ENCODE assay signal across 19 cellular contexts in the genomic region with DNA sequence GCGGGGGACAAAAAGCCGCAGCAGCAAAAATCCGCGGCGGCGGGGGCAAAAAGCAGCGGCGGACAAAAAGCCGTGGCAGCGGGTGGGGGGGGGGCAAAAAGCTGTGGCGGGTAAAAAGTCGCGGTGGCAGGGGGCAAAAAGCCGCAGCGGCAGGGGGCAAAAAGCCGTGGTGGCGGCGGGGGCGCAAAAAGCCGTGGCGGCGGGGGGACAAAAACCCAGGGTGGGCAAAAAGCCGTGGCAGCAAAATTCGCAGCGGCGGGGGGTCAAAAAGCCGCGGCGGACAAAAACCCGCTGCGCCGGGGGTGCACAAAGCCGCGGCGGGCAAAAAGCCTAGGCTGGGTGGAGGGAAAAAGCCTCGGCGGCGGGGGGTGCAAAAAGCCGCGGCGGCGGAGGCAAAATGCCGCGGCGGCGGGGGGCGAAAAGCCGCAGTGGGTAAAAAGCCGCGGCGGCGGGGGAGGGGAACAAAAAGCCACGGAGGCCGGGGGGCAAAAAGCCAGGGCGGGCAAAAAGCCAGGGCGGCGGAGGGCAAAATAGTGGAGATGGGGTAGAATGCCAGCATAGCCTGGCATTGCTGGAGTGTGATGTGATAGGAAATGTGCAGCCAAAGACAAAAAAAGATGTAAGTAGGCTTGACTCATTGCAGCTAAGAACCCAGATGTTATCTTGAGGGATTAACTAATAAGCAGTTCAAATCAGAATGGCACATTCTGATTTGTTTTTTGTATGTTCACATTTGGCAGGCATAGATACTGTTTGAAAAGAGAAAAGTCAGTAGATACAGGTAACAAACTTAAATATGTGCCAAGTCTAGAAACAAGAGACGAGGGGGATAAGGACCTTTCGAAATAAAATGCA.
DNase-seq lines count a peak whose midpoint lies in the region; ATAC-seq, FAIRE-seq and TF ChIP-seq lines count a peak whose summit lies in the region.
"Had no signal": no experiment of that assay in that cellular context is flagged by ENCODE, and none has a peak within 500 bp of the region (broad histone marks: within the 10 kb centered on the region; RNA-seq: fewer than 3 reads in every experiment).

No MANE protein-coding gene starts in this region.

- H3K27ac ChIP-seq in right cardiac atrium (ENCODE audit: low read length), result no peak overlapping the region
- H3K27ac ChIP-seq: neutrophil, skin epidermis had no signal

- H3K4me1 Mint-ChIP-seq in natural killer cell (peaks cover 7 to 13% of the 10 kb centered on the region in 2 donors), osteocyte (ENCODE audit: unreplicated experiment) (no peaks in the 10 kb centered on the region)
- H3K4me1 Mint-ChIP-seq in natural killer cell treated with Interleukin-12 subunit alpha and Interleukin-12 subunit beta and Interleukin-15 and Interleukin-18, amount 100 ng/mL, for 72 hours (ENCODE audit: low read depth in 2 of 2), result peaks cover 0 to 8% of the 10 kb centered on the region in 2 donors
- no peaks in the 10 kb centered on the region for H3K4me1 Mint-ChIP-seq in activated CD8-positive, alpha-beta memory T cell treated with anti-CD3 and anti-CD28 coated beads, Interleukin-2, amount 10 ng/mL, durations not matched to agents 7 days and 5 days
- H3K4me1 Mint-ChIP-seq: activated B cell treated with CpG ODN at 0.5 μM for 24 hours; activated T-helper 17 cell treated with anti-CD3 and anti-CD28 coated beads, Interleukin-2, amount 50 U/mL, for 72 hours; CD8-positive, alpha-beta memory T cell had no signal

- FAIRE-seq in HTR-8/SVneo (lab: Jason Lieb, UNC), result no peak

- WGBS in right cardiac atrium, result 10% methylated on average over 59 of the region's 59 CpGs

- TF ChIP-seq CTCF in natural killer cell (IDR thresholded peaks at IDR 0.05) (no peak), osteocyte (IDR thresholded peaks at IDR 0.05) (no peak)

- no peaks in the 10 kb centered on the region for H3K4me1 ChIP-seq in right cardiac atrium (ENCODE audit: control insufficient read depth, insufficient read depth, low read length)
- H3K4me1 ChIP-seq: HAP-1 had no signal

- H3K27ac Mint-ChIP-seq in natural killer cell (no peak overlapping the region), osteocyte (ENCODE audit: unreplicated experiment) (no peak overlapping the region)
- H3K27ac Mint-ChIP-seq in natural killer cell treated with Interleukin-12 subunit alpha and Interleukin-12 subunit beta and Interleukin-15 and Interleukin-18, amount 100 ng/mL, for 72 hours, result no peak overlapping the region
- H3K27ac Mint-ChIP-seq in activated CD8-positive, alpha-beta memory T cell treated with anti-CD3 and anti-CD28 coated beads, Interleukin-2, amount 10 ng/mL, durations not matched to agents 7 days and 5 days, result no peak overlapping the region
- H3K27ac Mint-ChIP-seq: activated B cell treated with CpG ODN at 0.5 μM for 24 hours; activated T-helper 17 cell treated with anti-CD3 and anti-CD28 coated beads, Interleukin-2, amount 50 U/mL, for 72 hours; CD8-positive, alpha-beta memory T cell had no signal

- peaks cover 7 to 8% of the 10 kb centered on the region in 2 donors for H3K9me3 Mint-ChIP-seq in natural killer cell
- H3K9me3 Mint-ChIP-seq in natural killer cell treated with Interleukin-12 subunit alpha and Interleukin-12 subunit beta and Interleukin-15 and Interleukin-18, amount 100 ng/mL, for 72 hours, result peaks cover 7% of the 10 kb centered on the region
- H3K9me3 Mint-ChIP-seq in osteocyte (ENCODE audit: unreplicated experiment), result peaks cover 49% of the 10 kb centered on the region
- H3K9me3 Mint-ChIP-seq in activated CD8-positive, alpha-beta memory T cell treated with anti-CD3 and anti-CD28 coated beads, Interleukin-2, amount 10 ng/mL, durations not matched to agents 7 days and 5 days (ENCODE audit: low read depth), result peaks cover 17% of the 10 kb centered on the region

- H3K4me3 Mint-ChIP-seq in natural killer cell, result peak overlapping the region; percentile 68
- H3K4me3 Mint-ChIP-seq in natural killer cell treated with Interleukin-12 subunit alpha and Interleukin-12 subunit beta and Interleukin-15 and Interleukin-18, amount 100 ng/mL, for 72 hours, result no peak overlapping the region
- H3K4me3 Mint-ChIP-seq in osteocyte (ENCODE audit: unreplicated experiment), result no peak overlapping the region
- H3K4me3 Mint-ChIP-seq in activated CD8-positive, alpha-beta memory T cell treated with anti-CD3 and anti-CD28 coated beads, Interleukin-2, amount 10 ng/mL, durations not matched to agents 7 days and 5 days, result no peak overlapping the region
- H3K4me3 Mint-ChIP-seq: activated B cell treated with CpG ODN at 0.5 μM for 24 hours; activated T-helper 17 cell treated with anti-CD3 and anti-CD28 coated beads, Interleukin-2, amount 50 U/mL, for 72 hours; CD8-positive, alpha-beta memory T cell had no signal

- H3K36me3 Mint-ChIP-seq in natural killer cell (peaks cover 7% of the 10 kb centered on the region), osteocyte (ENCODE audit: unreplicated experiment) (peaks cover 3% of the 10 kb centered on the region)
- no peaks in the 10 kb centered on the region for H3K36me3 Mint-ChIP-seq in natural killer cell treated with Interleukin-12 subunit alpha and Interleukin-12 subunit beta and Interleukin-15 and Interleukin-18, amount 100 ng/mL, for 72 hours
- no peaks in the 10 kb centered on the region for H3K36me3 Mint-ChIP-seq in activated CD8-positive, alpha-beta memory T cell treated with anti-CD3 and anti-CD28 coated beads, Interleukin-2, amount 10 ng/mL, durations not matched to agents 7 days and 5 days
- H3K36me3 Mint-ChIP-seq: CD8-positive, alpha-beta memory T cell had no signal

- ATAC-seq in natural killer cell (peak in 1 of 3 donors; percentile 42), right cardiac atrium (no peak)
- ATAC-seq in natural killer cell treated with Interleukin-12 subunit alpha and Interleukin-12 subunit beta and Interleukin-15 and Interleukin-18, amount 100 ng/mL, for 72 hours, result no peak
- ATAC-seq in activated CD8-positive, alpha-beta memory T cell treated with anti-CD3 and anti-CD28 coated beads, Interleukin-2, amount 10 ng/mL, durations not matched to agents 7 days and 5 days, result no peak
- ATAC-seq: activated T-helper 17 cell treated with anti-CD3 and anti-CD28 coated beads, Interleukin-2, amount 50 U/mL, for 72 hours had no signal

- intact Hi-C loops in natural killer cell (cut with micrococcal nuclease), result no loop called here
- intact Hi-C loops in right cardiac atrium (cut with DNase I), result no loop called here

- no peaks in the 10 kb centered on the region for H3K27me3 ChIP-seq in right cardiac atrium (ENCODE audit: control insufficient read depth, insufficient read depth)

- H3K9me3 ChIP-seq in right cardiac atrium (ENCODE audit: control insufficient read depth, low read length), result peaks cover under 1% of the 10 kb centered on the region
- H3K9me3 ChIP-seq: HAP-1 had no signal

- H3K27me3 Mint-ChIP-seq in natural killer cell (ENCODE audit: low read depth in 2 of 2) (peaks cover 40 to 59% of the 10 kb centered on the region in 2 donors), osteocyte (ENCODE audit: unreplicated experiment) (no peaks in the 10 kb centered on the region)
- peaks cover 0 to 31% of the 10 kb centered on the region in 2 donors for H3K27me3 Mint-ChIP-seq in natural killer cell treated with Interleukin-12 subunit alpha and Interleukin-12 subunit beta and Interleukin-15 and Interleukin-18, amount 100 ng/mL, for 72 hours
- peaks cover 18% of the 10 kb centered on the region for H3K27me3 Mint-ChIP-seq in activated CD8-positive, alpha-beta memory T cell treated with anti-CD3 and anti-CD28 coated beads, Interleukin-2, amount 10 ng/mL, durations not matched to agents 7 days and 5 days

- H3K4me3 ChIP-seq in right cardiac atrium (ENCODE audit: low read length), result peak overlapping the region; percentile 53
- H3K4me3 ChIP-seq: HAP-1 had no signal

- CTCF ChIA-PET in activated CD8-positive, alpha-beta memory T cell treated with anti-CD3 and anti-CD28 coated beads, Interleukin-2, amount 10 ng/mL, durations not matched to agents 7 days and 5 days (lab: Charles Lee), result no interaction called here

- DNase-seq in natural killer cell, result peak; percentile 14
- DNase-seq in natural killer cell treated with Interleukin-12 subunit alpha and Interleukin-12 subunit beta and Interleukin-15 and Interleukin-18, amount 100 ng/mL, for 72 hours (ENCODE audit: low spot score), result no peak
- peak in 2 of 3 donors; percentile 44 to 87 for DNase-seq in right cardiac atrium
- DNase-seq in osteocyte (ENCODE audit: extremely low spot score, unreplicated experiment), result peak; percentile 89
- no peak for DNase-seq in NCI-H187 treated with DMSO at 0.1 percent for 48 hours (lab: John Stamatoyannopoulos, UW)
- DNase-seq in NCI-H1092 treated with DMSO at 0.1 percent for 48 hours (lab: John Stamatoyannopoulos, UW), result no peak
- no peak for DNase-seq in activated CD8-positive, alpha-beta memory T cell treated with anti-CD3 and anti-CD28 coated beads, Interleukin-2, amount 10 ng/mL, durations not matched to agents 7 days and 5 days
- no peak for DNase-seq in HTR-8/SVneo (ENCODE audit: insufficient read length, low spot score)
- DNase-seq: activated B cell treated with CpG ODN at 0.5 μM for 24 hours; activated CD8-positive, alpha-beta memory T cell treated with anti-CD3 and anti-CD28 coated beads for 24 hours; anterior cingulate cortex; NCI-H1694 treated with DMSO at 0.1 percent for 48 hours; NCI-H446 treated with DMSO at 0.1 percent for 48 hours; SHP77 treated with DMSO at 0.1 percent for 48 hours had no signal

Comparison
In these comparisons a context has a peak if more than half of its experiments do, and no peak if none do; other contexts are left out.
1. DNase-seq: peak in natural killer cell (single experiment), right cardiac atrium (2 of 3) and osteocyte (single experiment); none in natural killer cell treated with Interleukin-12 subunit alpha and Interleukin-12 subunit beta and Interleukin-15 and Interleukin-18, amount 100 ng/mL, for 72 hours (single experiment), NCI-H187 treated with DMSO at 0.1 percent for 48 hours (single experiment), NCI-H1092 treated with DMSO at 0.1 percent for 48 hours (single experiment), activated CD8-positive, alpha-beta memory T cell treated with anti-CD3 and anti-CD28 coated beads, Interleukin-2, amount 10 ng/mL, durations not matched to agents 7 days and 5 days (single experiment) and HTR-8/SVneo (single experiment).